In the genomic region with DNA sequence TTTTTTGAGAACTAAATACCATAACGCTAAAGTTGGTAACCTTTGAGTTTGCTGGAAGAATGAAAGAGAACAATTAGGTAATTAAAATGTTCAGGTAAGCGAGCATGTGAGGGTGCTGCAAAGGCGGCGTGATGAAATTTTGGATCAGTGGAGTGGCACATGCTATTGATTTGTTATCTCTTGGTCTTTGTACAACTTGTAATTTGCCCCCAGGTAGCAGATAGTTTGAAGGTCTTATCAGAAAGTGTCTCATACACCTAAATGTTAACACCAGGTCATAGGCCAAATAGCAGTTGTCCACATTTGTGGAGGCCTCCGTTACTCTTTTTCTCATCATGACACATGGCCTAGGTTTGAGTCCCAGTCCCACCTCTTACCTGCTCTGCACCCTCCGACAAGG, we compare ENCODE assay signal across 21 cellular contexts. TPM values are rescaled to one million over a fixed set of nuclear protein-coding genes. Genes with fewer than 3 reads are reported as not detected.
DNase-seq lines count a peak whose midpoint lies in the region; ATAC-seq, FAIRE-seq and TF ChIP-seq lines count a peak whose summit lies in the region.
"Had no signal": no experiment of that assay in that cellular context is flagged by ENCODE, and none has a peak within 500 bp of the region (broad histone marks: within the 10 kb centered on the region; RNA-seq: fewer than 3 reads in every experiment).

No MANE protein-coding gene starts in this region.

- CTCF ChIA-PET in HepG2 (lab: Yijun Ruan, JAX; ENCODE audit: low intra/inter-chr PET ratio, low total read pairs) (no interaction called here), HEK293T (lab: Yijun Ruan, JAX) (no interaction called here)

- H3K27ac ChIP-seq in HUES64 (ENCODE audit: low read depth, low read length) (peak overlapping the region; percentile 56; the same call in 1 of the 2 replicates), breast epithelium (peak overlapping the region; percentile 15 to 68), HepG2 (ENCODE audit: extremely low read length, insufficient read depth, low read length) (peak overlapping the region; percentile 14), smooth muscle cell (ENCODE audit: low read depth) (peak overlapping the region; percentile 45)
- H3K27ac ChIP-seq: ascending aorta had no signal

- peaks cover 3% of the 10 kb centered on the region; the same call in 1 of the 2 replicates for H3K36me3 ChIP-seq in HUES64 (ENCODE audit: insufficient read depth, low read length)
- no peaks in the 10 kb centered on the region for H3K36me3 ChIP-seq in breast epithelium
- H3K36me3 ChIP-seq in HepG2 (replicated peaks in 1 of 2; ENCODE audit: control insufficient read depth in 1 of 2, insufficient read depth in 2 of 2, low read length in 2 of 2): 0 out of 5 replicates have a peak, but pooled peaks cover 0 to 2% of the 10 kb centered on the region in 2 experiments
- H3K36me3 ChIP-seq in smooth muscle cell (ENCODE audit: low read depth): no peaks in the 10 kb centered on the region
- H3K36me3 ChIP-seq: ascending aorta had no signal

- H3K4me1 ChIP-seq in HUES64 (ENCODE audit: insufficient read depth, low read length): peaks cover 8% of the 10 kb centered on the region; the same call in 1 of the 2 replicates
- peaks cover 0 to 5% of the 10 kb centered on the region in 2 donors for H3K4me1 ChIP-seq in breast epithelium
- peaks cover 42% of the 10 kb centered on the region for H3K4me1 ChIP-seq in HepG2 (ENCODE audit: insufficient read depth, low read length)
- peaks cover 3% of the 10 kb centered on the region for H3K4me1 ChIP-seq in smooth muscle cell (ENCODE audit: low read depth)

- H3K9ac ChIP-seq in HUES64 (ENCODE audit: low read depth, low read length) (no peak overlapping the region), HepG2 (ENCODE audit: insufficient read depth, low read depth, low read length) (no peak overlapping the region), smooth muscle cell (ENCODE audit: low read depth) (no peak overlapping the region)

- peaks cover 19% of the 10 kb centered on the region for H3F3A ChIP-seq in smooth muscle cell (ENCODE audit: low read depth)

- no peak for DNase-seq in breast epithelium (ENCODE audit: low spot score in 2 of 2)
- no peak for DNase-seq in HepG2 (ENCODE audit: low spot score)
- no peak for DNase-seq in smooth muscle cell (lab: John Stamatoyannopoulos, UW; ENCODE audit: unreplicated experiment)
- no peak for DNase-seq in HEK293T (ENCODE audit: extremely low spot score)
- DNase-seq: activated CD4-positive, alpha-beta T cell treated with anti-CD3 and anti-CD28 coated beads, Interleukin-2, amount 50 U/mL, for 48 hours; activated CD4-positive, CD25-positive, alpha-beta regulatory T cell; activated naive CD8-positive, alpha-beta T cell treated with anti-CD3 and anti-CD28 coated beads for 36 hours; CD4-positive, CD25-positive, alpha-beta regulatory T cell; DMS153; KBM-7; left ventricle myocardium superior; MM.1S; NCI-H1417; NCI-H2081; NCI-H446; Right ventricle myocardium superior had no signal

- BruUV-seq in HepG2 (replicated peaks; lab: Mats Ljungman, UMichigan): TSS peak; percentile 29

- H3K4me2 ChIP-seq in HepG2 (ENCODE audit: low read depth, low read length): no peak overlapping the region
- H3K4me2 ChIP-seq in smooth muscle cell: no peak overlapping the region

- H3K27me3 ChIP-seq in HUES64 (ENCODE audit: insufficient read depth, low read length) (no peaks in the 10 kb centered on the region), breast epithelium (no peaks in the 10 kb centered on the region), HepG2 (ENCODE audit: control insufficient read depth in 1 of 2, insufficient read depth in 2 of 2, low read length in 2 of 2) (no peaks in the 10 kb centered on the region), smooth muscle cell (ENCODE audit: low read depth) (no peaks in the 10 kb centered on the region)
- H3K27me3 ChIP-seq: ascending aorta had no signal

- FAIRE-seq in HepG2 (lab: Jason Lieb, UNC): no peak
- FAIRE-seq: GM18507 had no signal

- ATAC-seq in HepG2 (no peak), GM19397 (IDR thresholded peaks at IDR 0.05; ENCODE audit: unreplicated experiment) (no peak), HG02610 (IDR thresholded peaks at IDR 0.05; ENCODE audit: unreplicated experiment) (no peak)
- ATAC-seq: left ventricle myocardium superior had no signal

- H2AFZ ChIP-seq in HepG2 (ENCODE audit: low read length) (no peak overlapping the region), smooth muscle cell (ENCODE audit: low read depth) (no peak overlapping the region)

- H4K20me1 ChIP-seq in HepG2 (ENCODE audit: insufficient read depth, low read length) (peaks cover 16% of the 10 kb centered on the region), smooth muscle cell (ENCODE audit: low read depth) (peaks cover 79% of the 10 kb centered on the region)

- no peak for TF ChIP-seq RAD21 in HepG2 (CRISPR knock-in tag; IDR thresholded peaks at IDR 0.05)

- H3K4me3 ChIP-seq in HUES64 (ENCODE audit: low read length) (no peak overlapping the region), breast epithelium (no peak overlapping the region), HepG2 (replicated peaks in 1 of 3; ENCODE audit: insufficient read depth in 1 of 3, low read depth in 2 of 3, low read length in 3 of 3) (no peak overlapping the region), smooth muscle cell (no peak overlapping the region)
- H3K4me3 ChIP-seq: ascending aorta had no signal

- in situ Hi-C loops in HepG2 (cut with HindIII; ENCODE audit: extremely low pct_ligation_motif_present, low pct_unique_long_range_greater_than_20kb): no loop called here

- no peak for TF ChIP-seq POLR2A in breast epithelium (IDR thresholded peaks at IDR 0.05)
- TF ChIP-seq POLR2A in HepG2 (IDR thresholded peaks at IDR 0.05; ENCODE audit: insufficient read depth in 1 of 2, low read depth in 2 of 2, low read length in 2 of 2): no peak

- intact Hi-C loops in breast epithelium (cut with DNase I; ENCODE audit: low total_unique reads) (no loop called here), HepG2 (cut with micrococcal nuclease; ENCODE audit: unreplicated experiment) (no loop called here)

- POLR2A ChIA-PET in HepG2 (lab: Yijun Ruan, JAX): no interaction called here
- POLR2A ChIA-PET in HEK293T (lab: Yijun Ruan, JAX): no interaction called here

- TF ChIP-seq EP300 in HepG2 (IDR thresholded peaks at IDR 0.05; ENCODE audit: low read depth in 2 of 2, low read length in 2 of 2) (no peak), HepG2 (CRISPR knock-in tag; IDR thresholded peaks at IDR 0.05; ENCODE audit: borderline replicate concordance) (no peak)

- TF ChIP-seq CTCF in breast epithelium (IDR thresholded peaks at IDR 0.05) (no peak), HepG2 (CRISPR knock-in tag; IDR thresholded peaks at IDR 0.05) (no peak), smooth muscle cell (IDR thresholded peaks at IDR 0.05; ENCODE audit: borderline replicate concordance, insufficient read depth, poor library complexity, severe bottlenecking) (no peak)

- H3K9me3 ChIP-seq in HUES64 (ENCODE audit: insufficient read depth, low read depth, low read length) (no peaks in the 10 kb centered on the region), breast epithelium (no peaks in the 10 kb centered on the region), HepG2 (ENCODE audit: low read length) (no peaks in the 10 kb centered on the region), smooth muscle cell (replicated peaks; ENCODE audit: low read depth) (no peaks in the 10 kb centered on the region)
- H3K9me3 ChIP-seq: ascending aorta had no signal

- 93% methylated on average over 6 of the region's 6 CpGs for WGBS in HUES64
- 84% methylated on average over 6 of the region's 6 CpGs for WGBS in HepG2 (ENCODE audit: low lambda C conversion rate)
- 85% methylated on average over 6 of the region's 6 CpGs for WGBS in smooth muscle cell (ENCODE audit: low lambda C conversion rate)

- peaks cover 75% of the 10 kb centered on the region for H3K79me2 ChIP-seq in HepG2 (ENCODE audit: insufficient read depth, low read length)
- peaks cover 77% of the 10 kb centered on the region for H3K79me2 ChIP-seq in smooth muscle cell (ENCODE audit: low read depth)

RNA-seq across cellular contexts. Expression of gene ARHGAP35, which starts 14.9 kb away (rescaled TPM):
- 35.2 TPM for polyA plus RNA-seq in HUES64 (2013, experiment 1 of 2)
- 34.2 TPM for polyA plus RNA-seq in HUES64 (2013, experiment 2 of 2)
- 10 to 100 TPM; 44.8 to 61.9 (median 60.3) TPM for total RNA-seq in breast epithelium
- 30.1 and 39.9 TPM in 2 replicates for total RNA-seq in HepG2 (2016; rRNA removed; fragmentation: Illumina TruSeq; extraction: Trizol)
- 7.4 and 8.7 TPM in 2 replicates for total RNA-seq in HepG2 (2016; cell fraction: cytosol; rRNA removed; fragmentation: Illumina TruSeq; extraction: Trizol; ENCODE audit: low read depth)
- 30.9 and 34.3 TPM in 2 replicates for total RNA-seq in HepG2 (2016; cell fraction: insoluble cytoplasmic fraction; rRNA removed; fragmentation: Illumina TruSeq; extraction: Trizol)
- 22.3 and 27.4 TPM in 2 replicates for total RNA-seq in HepG2 (2016; cell fraction: membrane; rRNA removed; fragmentation: Illumina TruSeq; extraction: Trizol)
- total RNA-seq in HepG2 (2016; cell fraction: nucleus; rRNA removed; fragmentation: Illumina TruSeq; extraction: Trizol): 30.0 and 36.8 TPM in 2 replicates
- polyA plus RNA-seq in HepG2 (2011; rRNA removed): 28.3 and 30.2 TPM in 2 replicates
- 19.6 and 22.6 TPM in 2 replicates for polyA plus RNA-seq in HepG2 (2011; cell fraction: cytosol; rRNA removed)
- polyA plus RNA-seq in HepG2 (2011; cell fraction: nucleus; rRNA removed): 21.7 and 24.1 TPM in 2 replicates
- polyA plus RNA-seq in HepG2 (2012): 33.6 and 34.8 TPM in 2 replicates
- 1.4 and 1.7 TPM in 2 replicates for polyA plus RNA-seq in HepG2 (2016; cell fraction: cytosol; fragmentation: Illumina TruSeq; extraction: Trizol; ENCODE audit: low read depth)
- polyA plus RNA-seq in HepG2 (2016; cell fraction: insoluble cytoplasmic fraction; fragmentation: Illumina TruSeq; extraction: Trizol; ENCODE audit: low read depth): 17.7 and 24.1 TPM in 2 replicates
- 3.9 and 5.5 TPM in 2 replicates for polyA plus RNA-seq in HepG2 (2016; cell fraction: membrane; fragmentation: Illumina TruSeq; extraction: Trizol; ENCODE audit: low read depth)
- polyA plus RNA-seq in HepG2 (2016; cell fraction: nucleus; fragmentation: Illumina TruSeq; extraction: Trizol; ENCODE audit: insufficient read depth, low read depth): 28.8 and 32.3 TPM in 2 replicates
- 33.9 and 80.3 TPM in 2 replicates for polyA minus RNA-seq in HepG2 (2011; rRNA and poly(A)+ RNA removed; ENCODE audit: low replicate concordance)
- polyA minus RNA-seq in HepG2 (2011; cell fraction: cytosol; rRNA and poly(A)+ RNA removed): 28.8 and 37.8 TPM in 2 replicates
- polyA minus RNA-seq in HepG2 (2011; cell fraction: nucleus; rRNA and poly(A)+ RNA removed): 41.6 and 55.4 TPM in 2 replicates
- total RNA-seq in smooth muscle cell: 19.8 and 20.0 TPM in 2 replicates
- 6.9 TPM in 2 replicates for polyA plus RNA-seq in smooth muscle cell

RNA-seq across cellular contexts. Expression of gene AP2S1, which starts 25.0 kb away (rescaled TPM):
- 236 TPM for polyA plus RNA-seq in HUES64 (2013, experiment 1 of 2)
- 244 TPM for polyA plus RNA-seq in HUES64 (2013, experiment 2 of 2)
- 100 to 1,000 TPM in 2 of 3 donors, 10 to 100 TPM in 1; 63.1 to 108 (median 101) TPM for total RNA-seq in breast epithelium
- total RNA-seq in HepG2 (2016; rRNA removed; fragmentation: Illumina TruSeq; extraction: Trizol): 86.1 and 94.9 TPM in 2 replicates
- total RNA-seq in HepG2 (2016; cell fraction: cytosol; rRNA removed; fragmentation: Illumina TruSeq; extraction: Trizol; ENCODE audit: low read depth): 77.4 and 107 TPM in 2 replicates
- total RNA-seq in HepG2 (2016; cell fraction: insoluble cytoplasmic fraction; rRNA removed; fragmentation: Illumina TruSeq; extraction: Trizol): 86.7 and 87.8 TPM in 2 replicates
- 72.8 and 102 TPM in 2 replicates for total RNA-seq in HepG2 (2016; cell fraction: membrane; rRNA removed; fragmentation: Illumina TruSeq; extraction: Trizol)
- total RNA-seq in HepG2 (2016; cell fraction: nucleus; rRNA removed; fragmentation: Illumina TruSeq; extraction: Trizol): 32.5 and 36.8 TPM in 2 replicates
- 45.2 and 45.3 TPM in 2 replicates for polyA plus RNA-seq in HepG2 (2011; rRNA removed)
- 60.1 and 80.0 TPM in 2 replicates for polyA plus RNA-seq in HepG2 (2011; cell fraction: cytosol; rRNA removed)
- 24.9 and 30.3 TPM in 2 replicates for polyA plus RNA-seq in HepG2 (2011; cell fraction: nucleus; rRNA removed)
- 32.6 and 51.2 TPM in 2 replicates for polyA plus RNA-seq in HepG2 (2012)
- polyA plus RNA-seq in HepG2 (2016; cell fraction: cytosol; fragmentation: Illumina TruSeq; extraction: Trizol; ENCODE audit: low read depth): 104 and 131 TPM in 2 replicates
- polyA plus RNA-seq in HepG2 (2016; cell fraction: insoluble cytoplasmic fraction; fragmentation: Illumina TruSeq; extraction: Trizol; ENCODE audit: low read depth): 99.5 and 113 TPM in 2 replicates
- 79.5 and 101 TPM in 2 replicates for polyA plus RNA-seq in HepG2 (2016; cell fraction: membrane; fragmentation: Illumina TruSeq; extraction: Trizol; ENCODE audit: low read depth)
- 58.8 and 65.6 TPM in 2 replicates for polyA plus RNA-seq in HepG2 (2016; cell fraction: nucleus; fragmentation: Illumina TruSeq; extraction: Trizol; ENCODE audit: insufficient read depth, low read depth)
- 39.3 and 98.7 TPM in 2 replicates for polyA minus RNA-seq in HepG2 (2011; rRNA and poly(A)+ RNA removed; ENCODE audit: low replicate concordance)
- 20.1 and 31.3 TPM in 2 replicates for polyA minus RNA-seq in HepG2 (2011; cell fraction: cytosol; rRNA and poly(A)+ RNA removed)
- polyA minus RNA-seq in HepG2 (2011; cell fraction: nucleus; rRNA and poly(A)+ RNA removed): 8.5 and 11.1 TPM in 2 replicates
- 142 and 204 TPM in 2 replicates for total RNA-seq in smooth muscle cell
- 471 and 488 TPM in 2 replicates for polyA plus RNA-seq in smooth muscle cell
